16 cellular contexts compared by ENCODE assay signal in genomic region chr5:77095189-77095588, GRCh38.
"Had no signal": no experiment of that assay in that cellular context is flagged by ENCODE, and none has a peak within 500 bp of the region (broad histone marks: within the 10 kb centered on the region; RNA-seq: fewer than 3 reads in every experiment).

No MANE protein-coding gene starts in this region.

- FAIRE-seq: endometrium, urothelium cell line had no signal

- H3K79me2 ChIP-seq: hepatocyte had no signal

- H3K9me3 ChIP-seq: colonic mucosa, gastrocnemius medialis, ovary, prostate gland, right lobe of liver, thyroid gland had no signal

- DNase-seq: cerebellar nuclear complex; colonic mucosa; effector memory CD4-positive, alpha-beta T cell; gastrocnemius medialis; mammary epithelial cell; natural killer cell; ovary; retina; right lobe of liver; stimulated activated CD4-positive, alpha-beta T cell treated with anti-CD3 and anti-CD28 coated beads, Interleukin-4, amount 100 ng/mL, for 1 hour; thyroid gland had no signal

- H3K36me3 ChIP-seq: colonic mucosa, gastrocnemius medialis, ovary, prostate gland, right lobe of liver, thyroid gland had no signal

- H3K4me3 ChIP-seq: cardiac muscle cell, colonic mucosa, gastrocnemius medialis, hepatocyte, ovary, prostate gland, right lobe of liver, thyroid gland had no signal

- H2AFZ ChIP-seq: hepatocyte had no signal

- H3K4me1 ChIP-seq: colonic mucosa, gastrocnemius medialis, prostate gland, right lobe of liver, thyroid gland had no signal

- H3K27ac ChIP-seq: cardiac muscle cell, colonic mucosa, gastrocnemius medialis, hepatocyte, ovary, prostate gland, right lobe of liver, thyroid gland had no signal

- H3K4me2 ChIP-seq: hepatocyte had no signal

- H3K27me3 ChIP-seq: cardiac muscle cell, colonic mucosa, gastrocnemius medialis, hepatocyte, ovary, right lobe of liver, thyroid gland had no signal
